ENCODE assay signal across 1 cellular context in genomic region chr3:188153949-188154757, GRCh38.
TF ChIP-seq lines count a peak whose summit lies in the region.

TSS of gene LPP (plus strand) at chr3:188154157. CDS start at chr3:188406121, 251,964 bp downstream.

TF ChIP-seq in GM23338, 12 proteins besides CTCF, POLR2A, EP300 and RAD21 (continued from another document):
- no peak for TF ChIP-seq REST (IDR thresholded peaks at IDR 0.05; ENCODE audit: unreplicated experiment)
- TF ChIP-seq EZH2 (IDR thresholded peaks at IDR 0.05; ENCODE audit: low read depth, unreplicated experiment): no peak
- TF ChIP-seq EZH2phosphoT487 (IDR thresholded peaks at IDR 0.05; ENCODE audit: unreplicated experiment): no peak
- TF ChIP-seq NANOG (IDR thresholded peaks at IDR 0.05; ENCODE audit: borderline replicate concordance): no peak
